In genomic region chr3:39905788-39906187, GRCh38 we compare ENCODE assay signal across 29 cellular contexts.
A peak's percentile ranks its signal among the peaks of the same experiment; 100 is the strongest.
DNase-seq lines count a peak whose midpoint lies in the region; ATAC-seq, FAIRE-seq and TF ChIP-seq lines count a peak whose summit lies in the region.
"Had no signal": no experiment of that assay in that cellular context is flagged by ENCODE, and none has a peak within 500 bp of the region (broad histone marks: within the 10 kb centered on the region; RNA-seq: fewer than 3 reads in every experiment).

No MANE protein-coding gene starts in this region.

- 28% methylated on average over 2 of the region's 2 CpGs for WGBS in HepG2 (ENCODE audit: low lambda C conversion rate)
- no CpG with 5 or more reads among the region's 2 CpGs for WGBS in right lobe of liver (ENCODE audit: insufficient coverage, low coverage, low lambda C conversion rate, missing lambda C conversion rate)

- no peak overlapping the region for H3K4me2 ChIP-seq in HepG2 (ENCODE audit: low read depth, low read length)
- H3K4me2 ChIP-seq: A549; BLaER1; BLaER1 treated with 17β-estradiol and CSF1 and Interleukin-3, amounts not matched to agents 10 nM and 100 nM had no signal

- TF ChIP-seq POLR2A in HepG2 (IDR thresholded peaks at IDR 0.05; ENCODE audit: insufficient read depth in 1 of 2, low read depth in 2 of 2, low read length in 2 of 2): no peak
- TF ChIP-seq POLR2A in right lobe of liver (IDR thresholded peaks at IDR 0.05): no peak

- H3K36me3 ChIP-seq in HepG2 (replicated peaks in 1 of 2; ENCODE audit: control insufficient read depth in 1 of 2, insufficient read depth in 2 of 2, low read length in 2 of 2): no peaks in the 10 kb centered on the region
- no peaks in the 10 kb centered on the region for H3K36me3 ChIP-seq in right lobe of liver
- H3K36me3 ChIP-seq: BE2C; BLaER1; BLaER1 treated with 17β-estradiol and CSF1 and Interleukin-3, amounts not matched to agents 10 nM and 100 nM had no signal

- TF ChIP-seq CTCF in HepG2 (CRISPR knock-in tag; IDR thresholded peaks at IDR 0.05) (no peak), right lobe of liver (IDR thresholded peaks at IDR 0.05) (no peak)

- TF ChIP-seq EP300 in HepG2 (IDR thresholded peaks at IDR 0.05; ENCODE audit: low read depth in 2 of 2, low read length in 2 of 2): no peak; a peak in 1 of 4 replicates
- TF ChIP-seq EP300 in HepG2 (CRISPR knock-in tag; IDR thresholded peaks at IDR 0.05; ENCODE audit: borderline replicate concordance): no peak

- H3K9me3 ChIP-seq in HepG2 (ENCODE audit: low read length) (no peaks in the 10 kb centered on the region), right lobe of liver (no peaks in the 10 kb centered on the region)
- H3K9me3 ChIP-seq: A549; BE2C; BLaER1; BLaER1 treated with 17β-estradiol and CSF1 and Interleukin-3, amounts not matched to agents 10 nM and 100 nM; Caco-2 had no signal

- intact Hi-C loops in HepG2 (cut with micrococcal nuclease; ENCODE audit: unreplicated experiment) (no loop called here), right lobe of liver (cut with DNase I) (no loop called here)

- no peak overlapping the region for H3K27ac ChIP-seq in HepG2 (ENCODE audit: extremely low read length, insufficient read depth, low read length)
- H3K27ac ChIP-seq in right lobe of liver: no peak overlapping the region
- H3K27ac ChIP-seq: 22Rv1; A549; BLaER1; BLaER1 treated with 17β-estradiol and CSF1 and Interleukin-3, amounts not matched to agents 10 nM and 100 nM; C4-2B had no signal

- no peak for TF ChIP-seq RAD21 in HepG2 (CRISPR knock-in tag; IDR thresholded peaks at IDR 0.05)

- POLR2A ChIA-PET in HepG2 (lab: Yijun Ruan, JAX): no interaction called here

- CTCF ChIA-PET in HepG2 (lab: Yijun Ruan, JAX; ENCODE audit: low intra/inter-chr PET ratio, low total read pairs): no interaction called here

- H2AFZ ChIP-seq in HepG2 (ENCODE audit: low read length): no peak overlapping the region

- no peak; the same call in 2 of the 3 replicates for ATAC-seq in HepG2
- no peak for ATAC-seq in right lobe of liver
- ATAC-seq: A549; CD8-positive, alpha-beta T cell had no signal

- H3K27me3 ChIP-seq in HepG2 (ENCODE audit: control insufficient read depth in 1 of 2, insufficient read depth in 2 of 2, low read length in 2 of 2) (no peaks in the 10 kb centered on the region), right lobe of liver (no peaks in the 10 kb centered on the region)
- H3K27me3 ChIP-seq: BE2C; BLaER1; BLaER1 treated with 17β-estradiol and CSF1 and Interleukin-3, amounts not matched to agents 10 nM and 100 nM had no signal

- FAIRE-seq in HepG2 (lab: Jason Lieb, UNC): no peak
- FAIRE-seq: A204.1, A549, D721Med had no signal

- in situ Hi-C loops in HepG2 (cut with HindIII; ENCODE audit: extremely low pct_ligation_motif_present, low pct_unique_long_range_greater_than_20kb): no loop called here

- H3K4me3 ChIP-seq in HepG2 (replicated peaks in 1 of 3; ENCODE audit: insufficient read depth in 1 of 3, low read depth in 2 of 3, low read length in 3 of 3) (no peak overlapping the region), right lobe of liver (no peak overlapping the region)
- H3K4me3 ChIP-seq: A549; BLaER1; BLaER1 treated with 17β-estradiol and CSF1 and Interleukin-3, amounts not matched to agents 10 nM and 100 nM had no signal

- H3K4me1 ChIP-seq in HepG2 (ENCODE audit: insufficient read depth, low read length) (peaks cover 49% of the 10 kb centered on the region), right lobe of liver (peaks cover 0 to 12% (median 3%) of the 10 kb centered on the region in 4 donors)
- H3K4me1 ChIP-seq: A549, BLaER1 had no signal

- DNase-seq in HepG2 (ENCODE audit: low spot score) (peak; percentile 11), right lobe of liver (no peak)
- DNase-seq: 8988T; ACHN; AML-193; BE2C; C1 segment of cervical spinal cord; Caco-2; Calu3; CD4-positive, alpha-beta memory T cell; CD4-positive, alpha-beta T cell; CD4-positive, CD25-positive, alpha-beta regulatory T cell; CD8-positive, alpha-beta memory T cell; CD8-positive, alpha-beta T cell; COR-L47; DMS 273 treated with DMSO at 0.1 percent for 48 hours; DMS153; DMS53; DMS79; DMS79 treated with DMSO at 0.1 percent for 48 hours; DND-41; EL had no signal

- no peak overlapping the region for H3K9ac ChIP-seq in HepG2 (ENCODE audit: insufficient read depth, low read depth, low read length)
- H3K9ac ChIP-seq: BLaER1; BLaER1 treated with 17β-estradiol and CSF1 and Interleukin-3, amounts not matched to agents 10 nM and 100 nM had no signal

- no TSS peak for BruUV-seq in HepG2 (replicated peaks; lab: Mats Ljungman, UMichigan)

- no peaks in the 10 kb centered on the region for H3K79me2 ChIP-seq in HepG2 (ENCODE audit: insufficient read depth, low read length)

- H4K20me1 ChIP-seq in HepG2 (ENCODE audit: insufficient read depth, low read length): no peaks in the 10 kb centered on the region
- H4K20me1 ChIP-seq: BLaER1; BLaER1 treated with 17β-estradiol and CSF1 and Interleukin-3, amounts not matched to agents 10 nM and 100 nM had no signal

TF ChIP-seq in HepG2, 621 proteins besides CTCF, POLR2A, EP300 and RAD21:
- TF ChIP-seq NR2F6 (IDR thresholded peaks at IDR 0.05) (no peak), NR2F6 (CRISPR knock-in tag; IDR thresholded peaks at IDR 0.05) (0 out of 2 replicates have a peak, but pooled peaks have one; percentile 12), SP4 (CRISPR knock-in tag; IDR thresholded peaks at IDR 0.05) (no peak), ZBTB8A (CRISPR knock-in tag; IDR thresholded peaks at IDR 0.05; ENCODE audit: borderline replicate concordance, low read depth) (no peak), SALL1 (CRISPR knock-in tag; IDR thresholded peaks at IDR 0.05) (no peak), RARA (CRISPR knock-in tag; IDR thresholded peaks at IDR 0.05) (peak; percentile 59), MXD3 (CRISPR knock-in tag; IDR thresholded peaks at IDR 0.05) (no peak), RXRB (CRISPR knock-in tag; IDR thresholded peaks at IDR 0.05; ENCODE audit: borderline replicate concordance) (peak; percentile 46), BCL6 (CRISPR knock-in tag; IDR thresholded peaks at IDR 0.05) (peak; percentile 46; the same call in 1 of the 2 replicates), TEAD3 (CRISPR knock-in tag; optimal IDR thresholded peaks at IDR 0.05; ENCODE audit: borderline replicate concordance) (peak; percentile 18), THRA (CRISPR knock-in tag; IDR thresholded peaks at IDR 0.05; ENCODE audit: borderline replicate concordance) (peak; percentile 83; the same call in 1 of the 2 replicates), YEATS4 (CRISPR knock-in tag; IDR thresholded peaks at IDR 0.05; ENCODE audit: borderline replicate concordance) (no peak), SOX5 (CRISPR knock-in tag; IDR thresholded peaks at IDR 0.05; ENCODE audit: borderline replicate concordance) (no peak)
